8 cellular contexts compared by ENCODE assay signal in the genomic region with DNA sequence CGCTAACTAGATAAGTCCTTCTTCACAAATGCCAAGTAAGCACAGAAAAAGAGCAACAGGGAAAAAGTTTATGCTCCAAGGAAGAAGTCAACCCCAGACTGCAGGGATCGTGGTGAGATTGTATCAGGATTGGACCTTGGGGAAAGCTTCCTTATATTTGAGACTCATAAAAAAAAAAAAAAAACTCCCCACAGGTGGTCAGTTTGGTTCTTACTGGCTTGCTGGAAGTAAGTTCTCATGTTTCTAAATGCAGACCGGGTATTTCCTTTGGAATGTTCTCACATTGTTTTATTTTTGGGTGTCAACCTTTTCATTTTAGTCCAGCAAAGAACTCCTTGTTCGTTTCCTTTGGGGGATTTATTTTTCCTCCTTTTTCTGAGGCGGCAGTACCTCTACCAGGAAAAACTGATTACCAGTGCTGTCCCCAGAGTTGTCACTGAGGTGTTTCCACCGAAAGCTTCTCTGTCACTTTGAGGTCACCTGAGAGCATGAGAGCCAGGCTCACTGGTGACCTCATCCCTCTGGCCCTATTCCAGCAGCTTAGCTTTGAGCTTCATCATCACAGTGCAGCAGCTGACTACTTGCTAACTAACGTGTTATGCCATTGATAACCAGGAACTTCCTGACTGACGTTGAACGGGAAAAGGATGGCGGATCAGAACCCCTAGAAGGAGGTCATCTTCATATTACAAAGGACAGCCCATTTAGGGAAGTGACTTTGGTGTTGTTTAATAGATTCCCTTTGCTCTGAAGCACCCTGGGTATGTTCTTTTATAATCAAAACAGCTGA. TPM values are rescaled to one million over a fixed set of nuclear protein-coding genes. Genes with fewer than 3 reads are reported as not detected.
A peak's percentile ranks its signal among the peaks of the same experiment; 100 is the strongest.
DNase-seq lines count a peak whose midpoint lies in the region; ATAC-seq and TF ChIP-seq lines count a peak whose summit lies in the region.

No MANE protein-coding gene starts in this region.

- no peaks in the 10 kb centered on the region for H4K20me1 ChIP-seq in GM23248 (ENCODE audit: insufficient read depth)

- peak overlapping the region; percentile 36 for H2AFZ ChIP-seq in GM23248

- no peak overlapping the region for H3K9ac ChIP-seq in GM23248
- H3K9ac ChIP-seq in colonic mucosa (ENCODE audit: low read depth in 2 of 2, low read length in 2 of 2) = no peak overlapping the region

- H3K36me3 ChIP-seq in GM23248 (ENCODE audit: low read depth) = no peaks in the 10 kb centered on the region
- H3K36me3 ChIP-seq in colonic mucosa = no peaks in the 10 kb centered on the region
- H3K36me3 ChIP-seq in mucosa of descending colon (ENCODE audit: low read depth) = no peaks in the 10 kb centered on the region

- H3K4me1 ChIP-seq in GM23248 (ENCODE audit: insufficient read depth) (peaks cover 14% of the 10 kb centered on the region), colonic mucosa (no peaks in the 10 kb centered on the region), mucosa of descending colon (ENCODE audit: low read depth) (no peaks in the 10 kb centered on the region)

- H3F3A ChIP-seq in GM23248 (ENCODE audit: insufficient read depth) = peaks cover 10% of the 10 kb centered on the region; the same call in 1 of the 2 replicates

- peak overlapping the region; percentile 15 for H3K4me2 ChIP-seq in GM23248 (ENCODE audit: unreplicated experiment)

- H3K9me3 ChIP-seq in AG04450 (ENCODE audit: control insufficient read depth, insufficient read depth, low read length) (no peaks in the 10 kb centered on the region), GM23248 (ENCODE audit: low read depth) (no peaks in the 10 kb centered on the region), colonic mucosa (no peaks in the 10 kb centered on the region), mucosa of descending colon (no peaks in the 10 kb centered on the region)

- CTCF ChIA-PET in AG04450 (lab: Charles Lee) = interaction anchor here (0.5 to 1.5 kb wide), 3 partner anchors 52 to 216 kb away, joined by 3 read pairs; no protein-coding TSS in a partner anchor

- H3K4me3 ChIP-seq in AG04450 (ENCODE audit: low read depth, low read length) = no peak overlapping the region
- no peak overlapping the region for H3K4me3 ChIP-seq in GM23248
- no peak overlapping the region for H3K4me3 ChIP-seq in colonic mucosa
- H3K4me3 ChIP-seq in mucosa of descending colon = no peak overlapping the region

- in situ Hi-C loops in GM23248 (cut with MboI) = no loop called here

- H3K27me3 ChIP-seq in AG04450 (ENCODE audit: control insufficient read depth, insufficient read depth, low read length) (no peaks in the 10 kb centered on the region), GM23248 (replicated peaks; ENCODE audit: insufficient read depth) (no peaks in the 10 kb centered on the region), colonic mucosa (no peaks in the 10 kb centered on the region)

- intact Hi-C loops in colonic mucosa (cut with DNase I) = no loop called here
- intact Hi-C loops in mucosa of descending colon (cut with DNase I, micrococcal nuclease) = no loop called here

- H3K9me2 ChIP-seq in GM23248 (ENCODE audit: insufficient read depth) = no peaks in the 10 kb centered on the region

- TF ChIP-seq CTCF in AG04450 (IDR thresholded peaks at IDR 0.05; ENCODE audit: low read depth, low read length) (no peak), colonic mucosa (IDR thresholded peaks at IDR 0.05) (no peak), mucosa of descending colon (IDR thresholded peaks at IDR 0.05) (no peak)

- no peaks in the 10 kb centered on the region for H3K79me2 ChIP-seq in GM23248 (ENCODE audit: insufficient read depth)

- DNase-seq in AG04450 (ENCODE audit: low read depth, low spot score) = peak; percentile 63
- peak; percentile 82 for DNase-seq in GM23248
- peak; percentile 90 for DNase-seq in NCI-H2196 (lab: John Stamatoyannopoulos, UW; ENCODE audit: unreplicated experiment)
- DNase-seq in colonic mucosa = peak; percentile 89
- DNase-seq in mucosa of descending colon = peak in 2 of 3 donors; percentile 70 to 89
- no peak for DNase-seq in SK-N-DZ (ENCODE audit: low spot score)
- no peak for DNase-seq in 8988T

- WGBS in GM23248 (ENCODE audit: low coverage in 1 of 2, low lambda C conversion rate in 2 of 2, missing lambda C conversion rate in 2 of 2), 2 experiments = 37 to 40% methylated on average over 10 of the region's 10 CpGs

- ATAC-seq in mucosa of descending colon (peak; percentile 97), GM18861 (IDR thresholded peaks at IDR 0.05; ENCODE audit: unreplicated experiment) (no peak)

- peak overlapping the region; percentile 74 for H3K27ac ChIP-seq in AG04450 (ENCODE audit: low read depth, low read length)
- no peak overlapping the region for H3K27ac ChIP-seq in GM23248
- peak overlapping the region; percentile 18 for H3K27ac ChIP-seq in colonic mucosa

- POLR2A ChIA-PET in AG04450 (lab: Yijun Ruan, JAX) = interaction anchor here (0.6 to 0.9 kb wide), 4 partner anchors 12 to 26 kb away, joined by 3 to 4 read pairs (median 4); a partner anchor contains a TSS

RNA-seq across cellular contexts. Expression of a gene that starts 16.8 kb away (rescaled TPM):
- polyA plus RNA-seq in AG04450 (2011; rRNA removed) = 59.8 and 77.6 TPM in 2 replicates
- 73.5 and 97.0 TPM in 2 replicates for polyA minus RNA-seq in AG04450 (2011; rRNA and poly(A)+ RNA removed)
- 43.4 and 43.9 TPM in 2 replicates for total RNA-seq in GM23248 (2014; rRNA removed; shearing (Covaris generic))
- 13.3 and 15.8 TPM in 2 replicates for polyA plus RNA-seq in GM23248 (2016; fragmentation: Nextera tagmentation; extraction: Ambion mirVana)
- 100 to 1,000 TPM; 263 to 359 TPM for total RNA-seq in colonic mucosa
- total RNA-seq in mucosa of descending colon = 100 to 1,000 TPM; 175 to 406 (median 316) TPM
- 0.07 and 0.14 TPM in 2 replicates for polyA plus RNA-seq in SK-N-DZ (2014; cell fraction: cytosol; rRNA removed)
- 0.08 and 0.25 TPM in 2 replicates for polyA plus RNA-seq in SK-N-DZ (2014; cell fraction: nucleus; rRNA removed)

Comparison
In these comparisons a context has a peak if more than half of its experiments do, and no peak if none do; other contexts are left out.
1. DNase-seq: peak in AG04450 (single experiment), GM23248 (single experiment), NCI-H2196 (single experiment), colonic mucosa (single experiment) and mucosa of descending colon (2 of 3); none in SK-N-DZ (single experiment) and 8988T (single experiment).